ENCODE assay signal across 7 cellular contexts in genomic region chr15:36883705-36884355, GRCh38.
DNase-seq lines count a peak whose midpoint lies in the region; ATAC-seq and TF ChIP-seq lines count a peak whose summit lies in the region.

No MANE protein-coding gene starts in this region.

- intact Hi-C loops in sciatic nerve (cut with DNase I), result loop anchor here (10.0 kb wide), 1 partner anchor 251 kb away; no protein-coding TSS in a partner anchor

- ATAC-seq in HG02763 (IDR thresholded peaks at IDR 0.05; ENCODE audit: unreplicated experiment) (peak; percentile 70), sciatic nerve (peak; percentile 94)

- TF ChIP-seq CTCF in GM13976 (IDR thresholded peaks at IDR 0.05; ENCODE audit: borderline replicate concordance, control extremely low read depth, extremely low read depth, insufficient read depth, missing control alignments), result peak; percentile 75
- peak; percentile 91 for TF ChIP-seq CTCF in astrocyte of the spinal cord (IDR thresholded peaks at IDR 0.05; ENCODE audit: low read depth, low read length)

- peak overlapping the region; percentile 37 for H3K4me3 ChIP-seq in astrocyte of the spinal cord (ENCODE audit: low read depth, low read length)

- in situ Hi-C loops in GM13976 (cut with MboI; ENCODE audit: low sequenced_read_pairs, unreplicated experiment) (loop anchor here (10.0 to 25.0 kb wide), 2 partner anchors 221 to 1003 kb away; partner anchors contain the start of gene MEIS2), astrocyte of the spinal cord (cut with HindIII; ENCODE audit: low sequenced_read_pairs) (no loop called here)

- DNase-seq in GM13976 (ENCODE audit: low spot score), result peak; percentile 83
- peak; percentile 38 for DNase-seq in NCI-H146 treated with DMSO at 0.1 percent for 48 hours (lab: John Stamatoyannopoulos, UW; ENCODE audit: unreplicated experiment)
- peak; percentile 27 for DNase-seq in T follicular helper cell (ENCODE audit: low read depth)
- DNase-seq in astrocyte of the spinal cord (ENCODE audit: low read depth, low spot score), result peak; percentile 85
- DNase-seq in hypothalamus (lab: John Stamatoyannopoulos, UW), result peak in 50 of 51 donors; percentile 8 to 92 (median 66)
- peak; percentile 95 for DNase-seq in sciatic nerve (ENCODE audit: low spot score)

Comparison
In these comparisons a context has a peak if more than half of its experiments do, and no peak if none do; other contexts are left out.
1. Peak in every context shown above with its lines: DNase-seq, ATAC-seq and H3K4me3 ChIP-seq.
2. DNase-seq: peak in every context shown above with its lines; median percentile 95 in sciatic nerve; 85 in astrocyte of the spinal cord; 83 in GM13976; 66 in hypothalamus; 38 in NCI-H146 treated with DMSO at 0.1 percent for 48 hours; 27 in T follicular helper cell.